Comparison of ENCODE assay signal across 26 cellular contexts in the genomic region with DNA sequence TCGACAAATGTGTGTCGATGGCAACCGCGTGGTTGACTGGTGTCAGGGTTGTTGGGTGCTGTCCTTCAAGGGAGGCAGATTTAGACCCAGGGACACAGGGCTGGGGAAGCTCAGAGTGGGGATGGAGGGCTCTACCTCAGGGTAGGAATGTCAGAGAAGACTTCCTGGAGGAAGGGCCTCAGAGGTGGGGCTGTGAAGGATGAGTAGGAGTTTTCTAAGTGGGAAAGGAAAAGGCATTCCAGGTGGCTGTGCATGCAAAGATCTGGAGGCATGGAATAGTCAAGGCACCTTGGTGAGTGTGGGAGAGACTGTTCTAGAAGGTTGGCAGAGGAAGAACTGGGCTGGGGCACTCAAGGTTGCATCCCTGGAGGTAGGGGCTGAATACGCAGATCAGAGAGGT. TPM values are rescaled to one million over a fixed set of nuclear protein-coding genes. Genes with fewer than 3 reads are reported as not detected.
A peak's percentile ranks its signal among the peaks of the same experiment; 100 is the strongest.
DNase-seq lines count a peak whose midpoint lies in the region; ATAC-seq and TF ChIP-seq lines count a peak whose summit lies in the region.
"Had no signal": no experiment of that assay in that cellular context is flagged by ENCODE, and none has a peak within 500 bp of the region (broad histone marks: within the 10 kb centered on the region; RNA-seq: fewer than 3 reads in every experiment).

No MANE protein-coding gene starts in this region.

- H4K91ac ChIP-seq in mesenchymal stem cell (ENCODE audit: low read length): no peak overlapping the region

- H2BK15ac ChIP-seq in mesenchymal stem cell (ENCODE audit: low read depth, poor library complexity, severe bottlenecking): no peak overlapping the region

- no peaks in the 10 kb centered on the region for H3K9me3 ChIP-seq in mesenchymal stem cell (ENCODE audit: control insufficient read depth, low read length)
- H3K9me3 ChIP-seq: A549, BE2C, Caco-2, HAP-1, SJSA1 had no signal

- H3K14ac ChIP-seq in mesenchymal stem cell (ENCODE audit: low read length in 2 of 2): no peak overlapping the region

- H2AK5ac ChIP-seq in mesenchymal stem cell (ENCODE audit: low read length, severe bottlenecking): no peak overlapping the region

- 97% methylated on average over 5 of the region's 5 CpGs for WGBS in mesenchymal stem cell

- H2BK12ac ChIP-seq in mesenchymal stem cell (ENCODE audit: low read length in 2 of 2): no peak overlapping the region

- no peak overlapping the region for H3K9ac ChIP-seq in mesenchymal stem cell (ENCODE audit: low read length)
- H3K9ac ChIP-seq: GM23248 had no signal

- TF ChIP-seq CTCF in neural crest cell (conservative IDR thresholded peaks at IDR 0.05): no peak

- peaks cover 24% of the 10 kb centered on the region for H3K4me1 Mint-ChIP-seq in stimulated activated naive CD8-positive, alpha-beta T cell treated with anti-CD3 and anti-CD28 coated beads, Interleukin-15, Interleukin-2, amounts not matched to agents 100 ng/mL and 50 ng/mL, for 24 hours (ENCODE audit: low read depth)
- H3K4me1 Mint-ChIP-seq in activated T-helper 1 cell treated with anti-CD3 and anti-CD28 coated beads, Interleukin-12 subunit alpha, Interleukin-12 subunit beta, Interleukin-2, Interleukin-4 antibody, amounts not matched to agents 30 ng/mL and 10 ng/mL and 1 ng/mL, durations not matched to agents 14 hours and 24 hours and 36 hours (ENCODE audit: low read depth): peaks cover 13% of the 10 kb centered on the region
- peaks cover 34% of the 10 kb centered on the region for H3K4me1 Mint-ChIP-seq in neural crest cell

- H3K27ac ChIP-seq in mesenchymal stem cell (ENCODE audit: low read length, poor library complexity, severe bottlenecking): no peak overlapping the region
- H3K27ac ChIP-seq: A549, GM23248, Peyer's patch, SJSA1 had no signal

- no peak overlapping the region for H3K27ac Mint-ChIP-seq in stimulated activated naive CD8-positive, alpha-beta T cell treated with anti-CD3 and anti-CD28 coated beads, Interleukin-15, Interleukin-2, amounts not matched to agents 100 ng/mL and 50 ng/mL, for 24 hours
- H3K27ac Mint-ChIP-seq in activated T-helper 1 cell treated with anti-CD3 and anti-CD28 coated beads, Interleukin-12 subunit alpha, Interleukin-12 subunit beta, Interleukin-2, Interleukin-4 antibody, amounts not matched to agents 30 ng/mL and 10 ng/mL and 1 ng/mL, durations not matched to agents 14 hours and 24 hours and 36 hours: no peak overlapping the region
- H3K27ac Mint-ChIP-seq in neural crest cell (ENCODE audit: unreplicated experiment): peak overlapping the region; percentile 2

- H3K4me2 ChIP-seq in mesenchymal stem cell (ENCODE audit: low read length, poor library complexity, severe bottlenecking): no peak overlapping the region
- H3K4me2 ChIP-seq: A549 had no signal

- peaks cover 17% of the 10 kb centered on the region for H3K4me1 ChIP-seq in mesenchymal stem cell (ENCODE audit: control insufficient read depth, insufficient read depth, low read depth, low read length)

- H3K4me3 Mint-ChIP-seq in stimulated activated naive CD8-positive, alpha-beta T cell treated with anti-CD3 and anti-CD28 coated beads, Interleukin-15, Interleukin-2, amounts not matched to agents 100 ng/mL and 50 ng/mL, for 24 hours: peak overlapping the region; percentile 5
- peak overlapping the region; percentile 4 for H3K4me3 Mint-ChIP-seq in activated T-helper 1 cell treated with anti-CD3 and anti-CD28 coated beads, Interleukin-12 subunit alpha, Interleukin-12 subunit beta, Interleukin-2, Interleukin-4 antibody, amounts not matched to agents 30 ng/mL and 10 ng/mL and 1 ng/mL, durations not matched to agents 14 hours and 24 hours and 36 hours
- H3K4me3 Mint-ChIP-seq in neural crest cell: peak overlapping the region; percentile 6

- intact Hi-C loops in activated T-helper 1 cell treated with anti-CD3 and anti-CD28 coated beads, Interleukin-12 subunit alpha, Interleukin-12 subunit beta, Interleukin-2, Interleukin-4 antibody, amounts not matched to agents 30 ng/mL and 10 ng/mL and 1 ng/mL, durations not matched to agents 14 hours and 24 hours and 36 hours (cut with micrococcal nuclease): loop anchor here (10.0 kb wide), 1 partner anchor 158 kb away; no protein-coding TSS in a partner anchor

- DNase-seq in stimulated activated naive CD8-positive, alpha-beta T cell treated with anti-CD3 and anti-CD28 coated beads, Interleukin-15, Interleukin-2, amounts not matched to agents 100 U/mL and 50 U/mL, for 24 hours: no peak
- no peak for DNase-seq in activated T-helper 1 cell treated with anti-CD3 and anti-CD28 coated beads, Interleukin-12 subunit alpha, Interleukin-12 subunit beta, Interleukin-2, Interleukin-4 antibody, amounts not matched to agents 30 ng/mL and 10 ng/mL and 1 ng/mL, durations not matched to agents 14 hours and 24 hours and 36 hours (ENCODE audit: low spot score)
- no peak for DNase-seq in neural crest cell (ENCODE audit: low read depth, low spot score)
- no peak for DNase-seq in mesenchymal stem cell
- DNase-seq: BE2C; Caco-2; CD4-positive, CD25-positive, alpha-beta regulatory T cell; DMS 273 treated with DMSO at 0.1 percent for 48 hours; DMS79 treated with DMSO at 0.1 percent for 48 hours; GM23248; KG1; NCI-H1092 treated with DMSO at 0.1 percent for 48 hours; NCI-H1436 treated with DMSO at 0.1 percent for 48 hours; NCI-H1930; NCI-H345; NCI-H524; NCI-H774; NK-92 treated with Interleukin-12 subunit alpha and Interleukin-12 subunit beta, amount 100 ng/mL, for 24 hours; Peyer's patch had no signal

- no peak overlapping the region for H2BK120ac ChIP-seq in mesenchymal stem cell (ENCODE audit: low read depth, low read length)

- H2BK5ac ChIP-seq in mesenchymal stem cell (ENCODE audit: low read depth, low read length, poor library complexity, severe bottlenecking): no peak overlapping the region

- H3K36me3 ChIP-seq in mesenchymal stem cell (ENCODE audit: control insufficient read depth in 1 of 2, insufficient read depth in 2 of 2, low read depth in 1 of 2, low read length in 2 of 2): no peaks in the 10 kb centered on the region
- H3K36me3 ChIP-seq: BE2C, HAP-1, Peyer's patch, SJSA1 had no signal

- no peak overlapping the region for H2AFZ ChIP-seq in mesenchymal stem cell (ENCODE audit: low read depth, low read length)
- H2AFZ ChIP-seq: GM23248 had no signal

- H3K27me3 Mint-ChIP-seq in stimulated activated naive CD8-positive, alpha-beta T cell treated with anti-CD3 and anti-CD28 coated beads, Interleukin-15, Interleukin-2, amounts not matched to agents 100 ng/mL and 50 ng/mL, for 24 hours: peaks cover 7% of the 10 kb centered on the region
- peaks cover 30% of the 10 kb centered on the region for H3K27me3 Mint-ChIP-seq in activated T-helper 1 cell treated with anti-CD3 and anti-CD28 coated beads, Interleukin-12 subunit alpha, Interleukin-12 subunit beta, Interleukin-2, Interleukin-4 antibody, amounts not matched to agents 30 ng/mL and 10 ng/mL and 1 ng/mL, durations not matched to agents 14 hours and 24 hours and 36 hours (ENCODE audit: insufficient read depth)
- H3K27me3 Mint-ChIP-seq in neural crest cell (ENCODE audit: low read depth): peaks cover 41% of the 10 kb centered on the region

- H3K9me3 Mint-ChIP-seq in stimulated activated naive CD8-positive, alpha-beta T cell treated with anti-CD3 and anti-CD28 coated beads, Interleukin-15, Interleukin-2, amounts not matched to agents 100 ng/mL and 50 ng/mL, for 24 hours: no peaks in the 10 kb centered on the region
- no peaks in the 10 kb centered on the region for H3K9me3 Mint-ChIP-seq in activated T-helper 1 cell treated with anti-CD3 and anti-CD28 coated beads, Interleukin-12 subunit alpha, Interleukin-12 subunit beta, Interleukin-2, Interleukin-4 antibody, amounts not matched to agents 30 ng/mL and 10 ng/mL and 1 ng/mL, durations not matched to agents 14 hours and 24 hours and 36 hours
- H3K9me3 Mint-ChIP-seq in neural crest cell: no peaks in the 10 kb centered on the region

- no peak overlapping the region for H4K8ac ChIP-seq in mesenchymal stem cell (ENCODE audit: low read length)

- H3K18ac ChIP-seq in mesenchymal stem cell (ENCODE audit: low read depth in 1 of 2, low read length in 2 of 2): no peak overlapping the region

- H3K4ac ChIP-seq in mesenchymal stem cell (ENCODE audit: low read depth in 1 of 2, low read length in 2 of 2): no peak overlapping the region

- no peak overlapping the region for H3K23ac ChIP-seq in mesenchymal stem cell (ENCODE audit: low read length in 2 of 2)

- H3K27me3 ChIP-seq in mesenchymal stem cell (ENCODE audit: control insufficient read depth in 1 of 2, insufficient read depth in 1 of 2, low read length in 2 of 2): peaks cover 33 to 34% of the 10 kb centered on the region in 2 experiments
- H3K27me3 ChIP-seq: Peyer's patch had no signal

- no peaks in the 10 kb centered on the region for H3K36me3 Mint-ChIP-seq in stimulated activated naive CD8-positive, alpha-beta T cell treated with anti-CD3 and anti-CD28 coated beads, Interleukin-15, Interleukin-2, amounts not matched to agents 100 ng/mL and 50 ng/mL, for 24 hours (ENCODE audit: low read depth)
- H3K36me3 Mint-ChIP-seq in activated T-helper 1 cell treated with anti-CD3 and anti-CD28 coated beads, Interleukin-12 subunit alpha, Interleukin-12 subunit beta, Interleukin-2, Interleukin-4 antibody, amounts not matched to agents 30 ng/mL and 10 ng/mL and 1 ng/mL, durations not matched to agents 14 hours and 24 hours and 36 hours (ENCODE audit: low read depth): no peaks in the 10 kb centered on the region
- no peaks in the 10 kb centered on the region for H3K36me3 Mint-ChIP-seq in neural crest cell (ENCODE audit: low read depth)
- H3K36me3 Mint-ChIP-seq: CD4-positive, CD25-positive, alpha-beta regulatory T cell had no signal

- no peak overlapping the region for H3K4me3 ChIP-seq in mesenchymal stem cell (ENCODE audit: insufficient read depth in 1 of 2, low read depth in 1 of 2, low read length in 2 of 2)
- H3K4me3 ChIP-seq: A549, GM23248, Peyer's patch, SJSA1 had no signal

- no peak for ATAC-seq in stimulated activated naive CD8-positive, alpha-beta T cell treated with anti-CD3 and anti-CD28 coated beads, Interleukin-15, Interleukin-2, amounts not matched to agents 100 U/mL and 50 U/mL, for 24 hours
- ATAC-seq in HG03432 (IDR thresholded peaks at IDR 0.05; ENCODE audit: unreplicated experiment) (no peak), GM18868 (IDR thresholded peaks at IDR 0.05; ENCODE audit: unreplicated experiment) (no peak)
- ATAC-seq: A549, Right ventricle myocardium inferior had no signal

- H3K79me1 ChIP-seq in mesenchymal stem cell (replicated peaks; ENCODE audit: low read length, poor library complexity, severe bottlenecking): no peaks in the 10 kb centered on the region

RNA-seq across cellular contexts. Expression of a gene that starts 2.0 kb away (rescaled TPM):
- total RNA-seq in activated T-helper 1 cell treated with anti-CD3 and anti-CD28 coated beads, Interleukin-12 subunit alpha, Interleukin-12 subunit beta, Interleukin-2, Interleukin-4 antibody, amounts not matched to agents 30 ng/mL and 10 ng/mL and 1 ng/mL, durations not matched to agents 14 hours and 24 hours and 36 hours: 0.23 and 0.44 TPM in 2 replicates
- total RNA-seq in neural crest cell: 4.4 and 4.8 TPM in 2 replicates
- polyA plus RNA-seq in mesenchymal stem cell (2013, experiment 1 of 2): 2.1 TPM
- polyA plus RNA-seq in mesenchymal stem cell (2013, experiment 2 of 2): 2.2 TPM
- total RNA-seq: CD4-positive, CD25-positive, alpha-beta regulatory T cell; GM23248 had no signal
- polyA plus RNA-seq: GM23248 had no signal

RNA-seq across cellular contexts. Expression of a gene that starts 15.9 kb away (rescaled TPM):
- total RNA-seq in activated T-helper 1 cell treated with anti-CD3 and anti-CD28 coated beads, Interleukin-12 subunit alpha, Interleukin-12 subunit beta, Interleukin-2, Interleukin-4 antibody, amounts not matched to agents 30 ng/mL and 10 ng/mL and 1 ng/mL, durations not matched to agents 14 hours and 24 hours and 36 hours: 85.9 and 87.1 TPM in 2 replicates
- 65.1 and 67.2 TPM in 2 replicates for total RNA-seq in neural crest cell
- 14.3 TPM for polyA plus RNA-seq in mesenchymal stem cell (2013, experiment 1 of 2)
- 12.7 TPM for polyA plus RNA-seq in mesenchymal stem cell (2013, experiment 2 of 2)

RNA-seq across cellular contexts. Expression of a gene that starts 22.4 kb away (rescaled TPM):
- total RNA-seq in activated T-helper 1 cell treated with anti-CD3 and anti-CD28 coated beads, Interleukin-12 subunit alpha, Interleukin-12 subunit beta, Interleukin-2, Interleukin-4 antibody, amounts not matched to agents 30 ng/mL and 10 ng/mL and 1 ng/mL, durations not matched to agents 14 hours and 24 hours and 36 hours: 7.4 and 9.2 TPM in 2 replicates
- total RNA-seq in neural crest cell: 6.7 and 6.8 TPM in 2 replicates
- 1.4 TPM for polyA plus RNA-seq in mesenchymal stem cell (2013, experiment 1 of 2)
- polyA plus RNA-seq in mesenchymal stem cell (2013, experiment 2 of 2): 1.5 TPM
- total RNA-seq: GM23248 had no signal
- polyA plus RNA-seq: CD4-positive, CD25-positive, alpha-beta regulatory T cell had no signal

RNA-seq across cellular contexts. Expression of a gene that starts 32.6 kb away (rescaled TPM):
- total RNA-seq in activated T-helper 1 cell treated with anti-CD3 and anti-CD28 coated beads, Interleukin-12 subunit alpha, Interleukin-12 subunit beta, Interleukin-2, Interleukin-4 antibody, amounts not matched to agents 30 ng/mL and 10 ng/mL and 1 ng/mL, durations not matched to agents 14 hours and 24 hours and 36 hours: not detected in 2 replicates
- not detected in 2 replicates for total RNA-seq in neural crest cell
- polyA plus RNA-seq in mesenchymal stem cell (2013, experiment 1 of 2): not detected
- polyA plus RNA-seq in mesenchymal stem cell (2013, experiment 2 of 2): not detected
- total RNA-seq: Caco-2; CD4-positive, CD25-positive, alpha-beta regulatory T cell; GM23248; Right ventricle myocardium inferior; SJSA1 had no signal
- polyA plus RNA-seq: A549; CD4-positive, CD25-positive, alpha-beta regulatory T cell; GM23248 had no signal

RNA-seq across cellular contexts. Expression of a gene that starts 44.3 kb away (rescaled TPM):
- total RNA-seq in activated T-helper 1 cell treated with anti-CD3 and anti-CD28 coated beads, Interleukin-12 subunit alpha, Interleukin-12 subunit beta, Interleukin-2, Interleukin-4 antibody, amounts not matched to agents 30 ng/mL and 10 ng/mL and 1 ng/mL, durations not matched to agents 14 hours and 24 hours and 36 hours: not detected in 2 replicates
- total RNA-seq in neural crest cell: not detected in 2 replicates
- not detected for polyA plus RNA-seq in mesenchymal stem cell (2013, experiment 1 of 2)
- not detected for polyA plus RNA-seq in mesenchymal stem cell (2013, experiment 2 of 2)
- total RNA-seq: CD4-positive, CD25-positive, alpha-beta regulatory T cell; GM23248; Right ventricle myocardium inferior; SJSA1 had no signal
- polyA plus RNA-seq: CD4-positive, CD25-positive, alpha-beta regulatory T cell; GM23248 had no signal
